29 cellular contexts compared by ENCODE assay signal in genomic region chr1:181659348-181659957, GRCh38.
DNase-seq lines count a peak whose midpoint lies in the region; ATAC-seq and TF ChIP-seq lines count a peak whose summit lies in the region.
"Had no signal": no experiment of that assay in that cellular context is flagged by ENCODE, and none has a peak within 500 bp of the region (broad histone marks: within the 10 kb centered on the region; RNA-seq: fewer than 3 reads in every experiment).

No MANE protein-coding gene starts in this region.

- peak; percentile 23 for DNase-seq in NCI-H146 (lab: John Stamatoyannopoulos, UW)
- no peak for DNase-seq in NCI-H146 treated with DMSO at 0.1 percent for 48 hours (lab: John Stamatoyannopoulos, UW; ENCODE audit: unreplicated experiment)
- DNase-seq in SJCRH30: no peak
- peak; percentile 41 for DNase-seq in left kidney (ENCODE audit: low read depth, low spot score)
- DNase-seq in psoas muscle: no peak
- DNase-seq in SKM-1 treated with dmso at 0.1 percent for 144 hours (lab: John Stamatoyannopoulos, UW; ENCODE audit: unreplicated experiment): no peak
- DNase-seq: activated CD4-positive, alpha-beta T cell treated with anti-CD3 and anti-CD28 coated beads, Interleukin-2, amount 50 U/mL, for 4 hours; activated CD4-positive, CD25-positive, alpha-beta regulatory T cell; activated CD8-positive, alpha-beta memory T cell treated with anti-CD3 and anti-CD28 coated beads, Interleukin-2, amount 10 ng/mL, durations not matched to agents 7 days and 5 days; activated T-cell treated with anti-CD3 and anti-CD28 coated beads, Interleukin-2, amount 50 U/mL, for 72 hours; endodermal cell; foreskin fibroblast; heart left ventricle; KBM-7; kidney; NCI-H1105 treated with DMSO at 0.1 percent for 48 hours; NCI-H2029 treated with DMSO at 0.1 percent for 48 hours; NCI-H345; ovary; RPMI8226; transverse colon had no signal

- no peak overlapping the region for H3K4me3 ChIP-seq in SJCRH30
- H3K4me3 ChIP-seq in psoas muscle: no peak overlapping the region
- H3K4me3 ChIP-seq: heart left ventricle, lung, ovary, SJSA1, skin epidermis, transverse colon had no signal

- TF ChIP-seq CTCF in psoas muscle (IDR thresholded peaks at IDR 0.05): no peak

- WGBS in psoas muscle, 3 donors: 46 to 61% (median 57%) methylated on average over 4 of the region's 4 CpGs

- H3K36me3 ChIP-seq in SJCRH30 (no peaks in the 10 kb centered on the region), psoas muscle (ENCODE audit: insufficient read depth in 1 of 2, low read depth in 1 of 2) (no peaks in the 10 kb centered on the region)
- H3K36me3 ChIP-seq: heart left ventricle, ovary, SJSA1, transverse colon had no signal

- H3K27me3 ChIP-seq in SJCRH30 (no peaks in the 10 kb centered on the region), psoas muscle (ENCODE audit: insufficient read depth in 3 of 3, low read length in 2 of 3) (peaks cover 0 to 2% (median 0%) of the 10 kb centered on the region in 3 donors)
- H3K27me3 ChIP-seq: ovary, SJSA1, transverse colon had no signal

- H3K4me1 ChIP-seq in SJCRH30 (peaks cover 18% of the 10 kb centered on the region; the same call in 1 of the 2 replicates), psoas muscle (no peaks in the 10 kb centered on the region)
- H3K4me1 ChIP-seq: heart left ventricle, SJSA1 had no signal

- intact Hi-C loops in psoas muscle (cut with DNase I): no loop called here

- H3K9me3 ChIP-seq in SJCRH30 (replicated peaks): no peaks in the 10 kb centered on the region
- no peaks in the 10 kb centered on the region for H3K9me3 ChIP-seq in psoas muscle
- H3K9me3 ChIP-seq: ovary, SJSA1, transverse colon had no signal

- ATAC-seq in psoas muscle (peak in 3 of 4 donors; percentile 61 to 95 (median 72)), HG03025 (IDR thresholded peaks at IDR 0.05; ENCODE audit: low FRiP score, unreplicated experiment) (no peak), GM19324 (IDR thresholded peaks at IDR 0.05; ENCODE audit: low FRiP score, unreplicated experiment) (no peak)
- ATAC-seq: activated CD8-positive, alpha-beta memory T cell treated with anti-CD3 and anti-CD28 coated beads, Interleukin-2, amount 10 ng/mL, durations not matched to agents 7 days and 5 days; activated T-cell treated with anti-CD3 and anti-CD28 coated beads, Interleukin-2, amount 50 U/mL, for 72 hours; esophagus mucosa; heart left ventricle; stimulated activated memory B cell treated with anti-CD40 and anti-IgM and Interleukin-4, amounts not matched to agents 10 μg/mL and 1 μg/mL and 100 μg/mL, for 72 hours had no signal

- H3K27ac ChIP-seq in SJCRH30 (peak overlapping the region; percentile 31; the same call in 1 of the 2 replicates), psoas muscle (no peak overlapping the region)
- H3K27ac ChIP-seq: 22Rv1, heart left ventricle, ovary, SJSA1, skin epidermis, transverse colon had no signal

Comparison
In these comparisons a context has a peak if more than half of its experiments do, and no peak if none do; other contexts are left out.
1. DNase-seq: peak in NCI-H146 (single experiment) and left kidney (single experiment); none in NCI-H146 treated with DMSO at 0.1 percent for 48 hours (single experiment), SJCRH30 (0 of 2), psoas muscle (0 of 2) and SKM-1 treated with dmso at 0.1 percent for 144 hours (single experiment).
2. ATAC-seq: peak in psoas muscle (3 of 4); none in HG03025 (single experiment) and GM19324 (single experiment).